24 cellular contexts compared by ENCODE assay signal in the genomic region with DNA sequence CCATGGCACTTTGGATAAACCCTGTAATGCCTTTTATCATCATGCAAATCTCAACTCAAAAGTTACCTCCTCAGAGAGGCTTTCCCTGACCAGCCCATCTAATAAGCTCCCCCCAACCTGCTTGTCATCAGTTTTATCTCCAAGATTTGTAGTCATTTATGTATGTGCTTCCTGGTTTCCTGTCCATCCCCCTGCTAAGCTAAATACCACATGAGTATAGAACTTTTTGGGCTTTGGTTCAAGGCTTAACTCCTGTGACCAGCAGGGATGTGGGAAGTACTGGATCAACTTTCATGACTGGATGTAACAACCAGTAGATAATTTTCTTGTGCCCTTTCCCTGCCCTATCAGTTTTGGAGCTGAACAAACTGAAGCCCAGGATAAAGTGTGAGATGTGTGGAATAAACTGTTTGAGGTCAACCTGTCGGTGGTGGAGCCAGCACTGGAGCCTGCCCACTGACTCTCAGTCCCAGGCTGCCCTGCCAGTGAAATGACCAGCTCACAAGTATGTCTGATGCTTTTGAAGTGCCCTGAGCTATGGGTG.
"Had no signal": no experiment of that assay in that cellular context is flagged by ENCODE, and none has a peak within 500 bp of the region (broad histone marks: within the 10 kb centered on the region; RNA-seq: fewer than 3 reads in every experiment).

No MANE protein-coding gene starts in this region.

- H3K4me1 Mint-ChIP-seq: activated CD4-positive, alpha-beta T cell treated with anti-CD3 and anti-CD28 coated beads, Interleukin-2, amount 10 ng/mL, durations not matched to agents 24 days and 14 days; activated CD8-positive, alpha-beta memory T cell treated with anti-CD3 and anti-CD28 coated beads, Interleukin-2, amount 10 ng/mL, durations not matched to agents 7 days and 5 days; activated naive CD4-positive, alpha-beta T cell treated with anti-CD3 and anti-CD28 coated beads, Interleukin-2, amount 50 U/mL, for 24 hours; brain; T-helper 17 cell had no signal

- H3K27ac Mint-ChIP-seq: activated CD4-positive, alpha-beta T cell treated with anti-CD3 and anti-CD28 coated beads, Interleukin-2, amount 10 ng/mL, durations not matched to agents 24 days and 14 days; activated CD8-positive, alpha-beta memory T cell treated with anti-CD3 and anti-CD28 coated beads, Interleukin-2, amount 10 ng/mL, durations not matched to agents 7 days and 5 days; activated naive CD4-positive, alpha-beta T cell treated with anti-CD3 and anti-CD28 coated beads, Interleukin-2, amount 50 U/mL, for 24 hours; activated T-cell treated with anti-CD3 and anti-CD28 coated beads, Interleukin-2, amount 50 U/mL, for 24 hours; activated T-helper 1 cell treated with anti-CD3 and anti-CD28 coated beads, Interleukin-12 subunit alpha, Interleukin-12 subunit beta, Interleukin-2, Interleukin-4 antibody, amounts not matched to agents 30 ng/mL and 10 ng/mL and 1 ng/mL, durations not matched to agents 14 hours and 24 hours and 36 hours; T-helper 17 cell; WTC11 had no signal

- H3K36me3 Mint-ChIP-seq: activated CD8-positive, alpha-beta memory T cell treated with anti-CD3 and anti-CD28 coated beads, Interleukin-2, amount 10 ng/mL, durations not matched to agents 7 days and 5 days; activated naive CD4-positive, alpha-beta T cell treated with anti-CD3 and anti-CD28 coated beads, Interleukin-2, amount 50 U/mL, for 24 hours; brain had no signal

- DNase-seq: activated CD4-positive, alpha-beta T cell treated with anti-CD3 and anti-CD28 coated beads, Interleukin-2, amount 10 ng/mL, durations not matched to agents 24 days and 14 days; activated CD4-positive, alpha-beta T cell treated with anti-CD3 and anti-CD28 coated beads, Interleukin-2, amount 50 U/mL, for 48 hours; activated CD4-positive, CD25-positive, alpha-beta regulatory T cell treated with anti-CD3 and anti-CD28 coated beads, Interleukin-2, amount 50 U/mL, for 72 hours; activated CD8-positive, alpha-beta memory T cell treated with anti-CD3 and anti-CD28 coated beads, Interleukin-2, amount 10 ng/mL, durations not matched to agents 7 days and 5 days; activated effector memory CD4-positive, alpha-beta T cell treated with Interleukin-2 at 50 U/mL for 16 hours; activated naive CD4-positive, alpha-beta T cell; activated T-cell treated with anti-CD3 and anti-CD28 coated beads, Interleukin-2, amount 50 U/mL, for 24 hours; amygdala; KG1; MV-4-11; NCI-H1092 treated with DMSO at 0.1 percent for 48 hours; NCI-H1417 treated with DMSO at 0.1 percent for 48 hours; NCI-H1694 treated with DMSO at 0.1 percent for 48 hours; NCI-H2029 treated with DMSO at 0.1 percent for 48 hours; NCI-H345; NCI-H510A treated with DMSO at 0.1 percent for 48 hours; PC-3; SIG-M5; T-helper 17 cell; T-helper 9 cell had no signal

- H3K4me3 Mint-ChIP-seq: activated CD4-positive, alpha-beta T cell treated with anti-CD3 and anti-CD28 coated beads, Interleukin-2, amount 10 ng/mL, durations not matched to agents 24 days and 14 days; activated CD8-positive, alpha-beta memory T cell treated with anti-CD3 and anti-CD28 coated beads, Interleukin-2, amount 10 ng/mL, durations not matched to agents 7 days and 5 days; activated naive CD4-positive, alpha-beta T cell treated with anti-CD3 and anti-CD28 coated beads, Interleukin-2, amount 50 U/mL, for 24 hours; activated T-cell treated with anti-CD3 and anti-CD28 coated beads, Interleukin-2, amount 50 U/mL, for 24 hours; activated T-helper 1 cell treated with anti-CD3 and anti-CD28 coated beads, Interleukin-12 subunit alpha, Interleukin-12 subunit beta, Interleukin-2, Interleukin-4 antibody, amounts not matched to agents 30 ng/mL and 10 ng/mL and 1 ng/mL, durations not matched to agents 14 hours and 24 hours and 36 hours; brain; T-helper 17 cell; WTC11 had no signal

- H3K27me3 Mint-ChIP-seq: activated naive CD4-positive, alpha-beta T cell treated with anti-CD3 and anti-CD28 coated beads, Interleukin-2, amount 50 U/mL, for 24 hours; activated T-cell treated with anti-CD3 and anti-CD28 coated beads, Interleukin-2, amount 50 U/mL, for 24 hours had no signal

- H3K9me3 Mint-ChIP-seq: activated CD4-positive, alpha-beta T cell treated with anti-CD3 and anti-CD28 coated beads, Interleukin-2, amount 10 ng/mL, durations not matched to agents 24 days and 14 days; activated naive CD4-positive, alpha-beta T cell treated with anti-CD3 and anti-CD28 coated beads, Interleukin-2, amount 50 U/mL, for 24 hours; activated T-cell treated with anti-CD3 and anti-CD28 coated beads, Interleukin-2, amount 50 U/mL, for 24 hours; activated T-helper 1 cell treated with anti-CD3 and anti-CD28 coated beads, Interleukin-12 subunit alpha, Interleukin-12 subunit beta, Interleukin-2, Interleukin-4 antibody, amounts not matched to agents 30 ng/mL and 10 ng/mL and 1 ng/mL, durations not matched to agents 14 hours and 24 hours and 36 hours had no signal

- ATAC-seq: activated CD8-positive, alpha-beta memory T cell treated with anti-CD3 and anti-CD28 coated beads, Interleukin-2, amount 10 ng/mL, durations not matched to agents 7 days and 5 days; PC-3; T-helper 17 cell; WTC11 had no signal
